1 cellular context compared by ENCODE assay signal in genomic region chr2:42775812-42776211, GRCh38.
TF ChIP-seq lines count a peak whose summit lies in the region.

No MANE protein-coding gene starts in this region.

TF ChIP-seq in GM12878, 131 proteins besides CTCF, POLR2A, EP300 and RAD21:
- TF ChIP-seq YY1 (IDR thresholded peaks at IDR 0.05; ENCODE audit: low read depth, low read length) (peak; percentile 26; the same call in 1 of the 2 replicates), SMAD1 (IDR thresholded peaks at IDR 0.05; ENCODE audit: low read depth, partially characterized antibody) (no peak), RAD51 (IDR thresholded peaks at IDR 0.05) (peak; percentile 86)
